Comparison of ENCODE assay signal across 1 cellular context in the genomic region with DNA sequence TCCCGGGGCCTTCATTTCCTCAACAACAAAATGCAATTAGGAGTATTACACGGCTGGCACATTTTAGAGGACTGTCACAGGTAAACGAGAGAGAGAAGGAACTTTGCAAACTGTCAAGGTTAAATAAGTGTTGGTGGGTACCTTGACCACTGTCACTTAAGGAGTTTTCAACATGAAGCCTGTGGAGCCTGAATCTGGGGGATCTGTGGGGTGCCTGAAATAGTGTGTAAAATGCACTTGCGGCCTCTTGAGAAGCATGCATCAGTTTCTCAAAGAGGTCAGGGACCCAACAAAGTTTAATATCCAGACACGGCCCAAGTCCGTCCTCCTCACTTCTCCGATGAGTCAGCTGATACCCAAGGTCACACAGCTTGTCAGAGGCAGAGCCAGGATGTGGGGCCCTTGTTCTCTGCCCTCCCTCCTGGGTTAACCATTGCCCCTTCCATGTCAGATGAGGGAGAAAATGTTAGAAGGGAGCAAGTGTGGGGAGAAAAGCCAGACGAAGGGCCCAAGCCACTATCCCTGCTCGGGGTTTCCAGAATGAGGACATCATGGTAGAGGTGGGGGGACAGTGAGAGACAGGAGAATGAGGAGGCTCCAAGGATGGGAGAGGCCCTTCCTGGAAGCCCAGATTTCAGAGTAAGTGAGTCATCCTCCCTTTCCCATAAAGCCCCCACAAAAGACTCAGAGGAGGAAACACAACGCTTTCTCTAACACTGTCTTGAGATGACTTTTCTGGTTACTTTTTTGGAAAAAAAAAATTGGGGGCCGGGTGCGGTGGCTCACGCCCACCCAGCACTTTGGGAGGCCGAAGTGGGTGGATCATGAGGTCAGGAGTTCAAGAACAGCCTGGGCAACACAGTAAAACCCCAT.
TF ChIP-seq lines count a peak whose summit lies in the region.

No MANE protein-coding gene starts in this region.

TF ChIP-seq in K562, 482 proteins besides CTCF, POLR2A, EP300 and RAD21 (continued from another document and continues in another):
- TF ChIP-seq ZNF668 (CRISPR knock-in tag; IDR thresholded peaks at IDR 0.05) (no peak), RHOXF2B (CRISPR knock-in tag; conservative IDR thresholded peaks at IDR 0.05) (no peak), ASH1L (IDR thresholded peaks at IDR 0.05; ENCODE audit: borderline replicate concordance, low read depth, partially characterized antibody) (no peak), ZNF707 (CRISPR knock-in tag; conservative IDR thresholded peaks at IDR 0.05) (no peak), SAP30 (IDR thresholded peaks at IDR 0.05; ENCODE audit: borderline replicate concordance, insufficient read depth, low read depth, low read length, poor library complexity, severe bottlenecking) (no peak), DPF2 (IDR thresholded peaks at IDR 0.05) (peak; percentile 52; the same call in 1 of the 2 replicates), MTA1 (IDR thresholded peaks at IDR 0.05; ENCODE audit: borderline replicate concordance) (no peak), OTX1 (CRISPR knock-in tag; IDR thresholded peaks at IDR 0.05) (no peak), POLR3A (IDR thresholded peaks at IDR 0.05; ENCODE audit: borderline replicate concordance, extremely low read depth, insufficient read depth, insufficient read length) (no peak), PRPF4 (IDR thresholded peaks at IDR 0.05; ENCODE audit: insufficient read depth, low read depth, low read length, poor library complexity, severe bottlenecking) (no peak), XRCC5 (IDR thresholded peaks at IDR 0.05; ENCODE audit: low read depth, low read length) (no peak), ESRRA (IDR thresholded peaks at IDR 0.05; ENCODE audit: borderline replicate concordance, low read depth) (peak; percentile 98), SIN3A (IDR thresholded peaks at IDR 0.05; ENCODE audit: borderline replicate concordance in 2 of 2, control insufficient read depth in 1 of 2, low read depth in 2 of 2, low read length in 2 of 2) (no peak), ZNF77 (CRISPR knock-in tag; IDR thresholded peaks at IDR 0.05) (no peak), BRF1 (IDR thresholded peaks at IDR 0.05; ENCODE audit: borderline replicate concordance, extremely low read depth, insufficient read length) (no peak), ZNF239 (CRISPR knock-in tag; IDR thresholded peaks at IDR 0.05) (no peak), MAFF (IDR thresholded peaks at IDR 0.05; ENCODE audit: low read length) (peak; percentile 29; the same call in 1 of the 2 replicates), XRCC4 (IDR thresholded peaks at IDR 0.05; ENCODE audit: extremely low read depth, insufficient read depth, insufficient read length) (no peak), ZNF316 (IDR thresholded peaks at IDR 0.05) (peak; percentile 69), GTF2E2 (tag; IDR thresholded peaks at IDR 0.05) (no peak), HNRNPL (IDR thresholded peaks at IDR 0.05; ENCODE audit: low read depth, low read length) (no peak), ETV1 (tag; conservative IDR thresholded peaks at IDR 0.05; ENCODE audit: low read depth) (no peak), KAT2B (IDR thresholded peaks at IDR 0.05; ENCODE audit: low read depth, low read length) (no peak), MEF2D (tag; conservative IDR thresholded peaks at IDR 0.05; ENCODE audit: low read depth) (0 out of 2 replicates have a peak, but pooled peaks have one; percentile 31), ZNF217 (CRISPR knock-in tag; IDR thresholded peaks at IDR 0.05) (no peak), RFX1 (IDR thresholded peaks at IDR 0.05) (no peak), ZKSCAN3 (CRISPR knock-in tag; IDR thresholded peaks at IDR 0.05) (no peak), U2AF1 (optimal IDR thresholded peaks at IDR 0.05; ENCODE audit: low read depth, low read length) (no peak)
- TF ChIP-seq, protein P1, sequence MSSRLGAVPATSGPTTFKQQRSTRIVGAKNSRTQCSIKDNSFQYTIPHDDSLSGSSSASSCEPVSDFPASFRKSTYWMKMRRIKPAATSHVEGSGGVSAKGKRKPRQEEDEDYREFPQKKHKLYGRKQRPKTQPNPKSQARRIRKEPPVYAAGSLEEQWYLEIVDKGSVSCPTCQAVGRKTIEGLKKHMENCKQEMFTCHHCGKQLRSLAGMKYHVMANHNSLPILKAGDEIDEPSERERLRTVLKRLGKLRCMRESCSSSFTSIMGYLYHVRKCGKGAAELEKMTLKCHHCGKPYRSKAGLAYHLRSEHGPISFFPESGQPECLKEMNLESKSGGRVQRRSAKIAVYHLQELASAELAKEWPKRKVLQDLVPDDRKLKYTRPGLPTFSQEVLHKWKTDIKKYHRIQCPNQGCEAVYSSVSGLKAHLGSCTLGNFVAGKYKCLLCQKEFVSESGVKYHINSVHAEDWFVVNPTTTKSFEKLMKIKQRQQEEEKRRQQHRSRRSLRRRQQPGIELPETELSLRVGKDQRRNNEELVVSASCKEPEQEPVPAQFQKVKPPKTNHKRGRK (tag; IDR thresholded peaks at IDR 0.05), result no peak
- TF ChIP-seq, protein P2, sequence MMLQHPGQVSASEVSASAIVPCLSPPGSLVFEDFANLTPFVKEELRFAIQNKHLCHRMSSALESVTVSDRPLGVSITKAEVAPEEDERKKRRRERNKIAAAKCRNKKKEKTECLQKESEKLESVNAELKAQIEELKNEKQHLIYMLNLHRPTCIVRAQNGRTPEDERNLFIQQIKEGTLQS (IDR thresholded peaks at IDR 0.05), result peak; percentile 93
- TF ChIP-seq, protein P2 (CRISPR knock-in tag; conservative IDR thresholded peaks at IDR 0.05), result no peak
- TF ChIP-seq, protein P3, sequence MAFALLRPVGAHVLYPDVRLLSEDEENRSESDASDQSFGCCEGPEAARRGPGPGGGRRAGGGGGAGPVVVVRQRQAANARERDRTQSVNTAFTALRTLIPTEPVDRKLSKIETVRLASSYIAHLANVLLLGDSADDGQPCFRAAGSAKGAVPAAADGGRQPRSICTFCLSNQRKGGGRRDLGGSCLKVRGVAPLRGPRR (CRISPR knock-in tag; IDR thresholded peaks at IDR 0.05), result no peak
- TF ChIP-seq, protein P4, sequence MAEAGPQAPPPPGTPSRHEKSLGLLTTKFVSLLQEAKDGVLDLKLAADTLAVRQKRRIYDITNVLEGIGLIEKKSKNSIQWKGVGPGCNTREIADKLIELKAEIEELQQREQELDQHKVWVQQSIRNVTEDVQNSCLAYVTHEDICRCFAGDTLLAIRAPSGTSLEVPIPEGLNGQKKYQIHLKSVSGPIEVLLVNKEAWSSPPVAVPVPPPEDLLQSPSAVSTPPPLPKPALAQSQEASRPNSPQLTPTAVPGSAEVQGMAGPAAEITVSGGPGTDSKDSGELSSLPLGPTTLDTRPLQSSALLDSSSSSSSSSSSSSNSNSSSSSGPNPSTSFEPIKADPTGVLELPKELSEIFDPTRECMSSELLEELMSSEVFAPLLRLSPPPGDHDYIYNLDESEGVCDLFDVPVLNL (CRISPR knock-in tag; IDR thresholded peaks at IDR 0.05; ENCODE audit: low read depth), result no peak
- TF ChIP-seq, protein P5, sequence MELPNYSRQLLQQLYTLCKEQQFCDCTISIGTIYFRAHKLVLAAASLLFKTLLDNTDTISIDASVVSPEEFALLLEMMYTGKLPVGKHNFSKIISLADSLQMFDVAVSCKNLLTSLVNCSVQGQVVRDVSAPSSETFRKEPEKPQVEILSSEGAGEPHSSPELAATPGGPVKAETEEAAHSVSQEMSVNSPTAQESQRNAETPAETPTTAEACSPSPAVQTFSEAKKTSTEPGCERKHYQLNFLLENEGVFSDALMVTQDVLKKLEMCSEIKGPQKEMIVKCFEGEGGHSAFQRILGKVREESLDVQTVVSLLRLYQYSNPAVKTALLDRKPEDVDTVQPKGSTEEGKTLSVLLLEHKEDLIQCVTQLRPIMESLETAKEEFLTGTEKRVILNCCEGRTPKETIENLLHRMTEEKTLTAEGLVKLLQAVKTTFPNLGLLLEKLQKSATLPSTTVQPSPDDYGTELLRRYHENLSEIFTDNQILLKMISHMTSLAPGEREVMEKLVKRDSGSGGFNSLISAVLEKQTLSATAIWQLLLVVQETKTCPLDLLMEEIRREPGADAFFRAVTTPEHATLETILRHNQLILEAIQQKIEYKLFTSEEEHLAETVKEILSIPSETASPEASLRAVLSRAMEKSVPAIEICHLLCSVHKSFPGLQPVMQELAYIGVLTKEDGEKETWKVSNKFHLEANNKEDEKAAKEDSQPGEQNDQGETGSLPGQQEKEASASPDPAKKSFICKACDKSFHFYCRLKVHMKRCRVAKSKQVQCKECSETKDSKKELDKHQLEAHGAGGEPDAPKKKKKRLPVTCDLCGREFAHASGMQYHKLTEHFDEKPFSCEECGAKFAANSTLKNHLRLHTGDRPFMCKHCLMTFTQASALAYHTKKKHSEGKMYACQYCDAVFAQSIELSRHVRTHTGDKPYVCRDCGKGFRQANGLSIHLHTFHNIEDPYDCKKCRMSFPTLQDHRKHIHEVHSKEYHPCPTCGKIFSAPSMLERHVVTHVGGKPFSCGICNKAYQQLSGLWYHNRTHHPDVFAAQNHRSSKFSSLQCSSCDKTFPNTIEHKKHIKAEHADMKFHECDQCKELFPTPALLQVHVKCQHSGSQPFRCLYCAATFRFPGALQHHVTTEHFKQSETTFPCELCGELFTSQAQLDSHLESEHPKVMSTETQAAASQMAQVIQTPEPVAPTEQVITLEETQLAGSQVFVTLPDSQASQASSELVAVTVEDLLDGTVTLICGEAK (IDR thresholded peaks at IDR 0.05), result no peak
- TF ChIP-seq, protein P5 (CRISPR knock-in tag; IDR thresholded peaks at IDR 0.05), result no peak
- TF ChIP-seq, protein P6, sequence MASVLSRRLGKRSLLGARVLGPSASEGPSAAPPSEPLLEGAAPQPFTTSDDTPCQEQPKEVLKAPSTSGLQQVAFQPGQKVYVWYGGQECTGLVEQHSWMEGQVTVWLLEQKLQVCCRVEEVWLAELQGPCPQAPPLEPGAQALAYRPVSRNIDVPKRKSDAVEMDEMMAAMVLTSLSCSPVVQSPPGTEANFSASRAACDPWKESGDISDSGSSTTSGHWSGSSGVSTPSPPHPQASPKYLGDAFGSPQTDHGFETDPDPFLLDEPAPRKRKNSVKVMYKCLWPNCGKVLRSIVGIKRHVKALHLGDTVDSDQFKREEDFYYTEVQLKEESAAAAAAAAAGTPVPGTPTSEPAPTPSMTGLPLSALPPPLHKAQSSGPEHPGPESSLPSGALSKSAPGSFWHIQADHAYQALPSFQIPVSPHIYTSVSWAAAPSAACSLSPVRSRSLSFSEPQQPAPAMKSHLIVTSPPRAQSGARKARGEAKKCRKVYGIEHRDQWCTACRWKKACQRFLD (CRISPR knock-in tag; IDR thresholded peaks at IDR 0.05), result peak; percentile 91
- TF ChIP-seq, protein P7, sequence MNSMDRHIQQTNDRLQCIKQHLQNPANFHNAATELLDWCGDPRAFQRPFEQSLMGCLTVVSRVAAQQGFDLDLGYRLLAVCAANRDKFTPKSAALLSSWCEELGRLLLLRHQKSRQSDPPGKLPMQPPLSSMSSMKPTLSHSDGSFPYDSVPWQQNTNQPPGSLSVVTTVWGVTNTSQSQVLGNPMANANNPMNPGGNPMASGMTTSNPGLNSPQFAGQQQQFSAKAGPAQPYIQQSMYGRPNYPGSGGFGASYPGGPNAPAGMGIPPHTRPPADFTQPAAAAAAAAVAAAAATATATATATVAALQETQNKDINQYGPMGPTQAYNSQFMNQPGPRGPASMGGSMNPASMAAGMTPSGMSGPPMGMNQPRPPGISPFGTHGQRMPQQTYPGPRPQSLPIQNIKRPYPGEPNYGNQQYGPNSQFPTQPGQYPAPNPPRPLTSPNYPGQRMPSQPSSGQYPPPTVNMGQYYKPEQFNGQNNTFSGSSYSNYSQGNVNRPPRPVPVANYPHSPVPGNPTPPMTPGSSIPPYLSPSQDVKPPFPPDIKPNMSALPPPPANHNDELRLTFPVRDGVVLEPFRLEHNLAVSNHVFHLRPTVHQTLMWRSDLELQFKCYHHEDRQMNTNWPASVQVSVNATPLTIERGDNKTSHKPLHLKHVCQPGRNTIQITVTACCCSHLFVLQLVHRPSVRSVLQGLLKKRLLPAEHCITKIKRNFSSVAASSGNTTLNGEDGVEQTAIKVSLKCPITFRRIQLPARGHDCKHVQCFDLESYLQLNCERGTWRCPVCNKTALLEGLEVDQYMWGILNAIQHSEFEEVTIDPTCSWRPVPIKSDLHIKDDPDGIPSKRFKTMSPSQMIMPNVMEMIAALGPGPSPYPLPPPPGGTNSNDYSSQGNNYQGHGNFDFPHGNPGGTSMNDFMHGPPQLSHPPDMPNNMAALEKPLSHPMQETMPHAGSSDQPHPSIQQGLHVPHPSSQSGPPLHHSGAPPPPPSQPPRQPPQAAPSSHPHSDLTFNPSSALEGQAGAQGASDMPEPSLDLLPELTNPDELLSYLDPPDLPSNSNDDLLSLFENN (IDR thresholded peaks at IDR 0.05; ENCODE audit: low read depth in 2 of 2, low read length in 2 of 2), result no peak
- TF ChIP-seq, protein P8, sequence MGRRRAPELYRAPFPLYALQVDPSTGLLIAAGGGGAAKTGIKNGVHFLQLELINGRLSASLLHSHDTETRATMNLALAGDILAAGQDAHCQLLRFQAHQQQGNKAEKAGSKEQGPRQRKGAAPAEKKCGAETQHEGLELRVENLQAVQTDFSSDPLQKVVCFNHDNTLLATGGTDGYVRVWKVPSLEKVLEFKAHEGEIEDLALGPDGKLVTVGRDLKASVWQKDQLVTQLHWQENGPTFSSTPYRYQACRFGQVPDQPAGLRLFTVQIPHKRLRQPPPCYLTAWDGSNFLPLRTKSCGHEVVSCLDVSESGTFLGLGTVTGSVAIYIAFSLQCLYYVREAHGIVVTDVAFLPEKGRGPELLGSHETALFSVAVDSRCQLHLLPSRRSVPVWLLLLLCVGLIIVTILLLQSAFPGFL (CRISPR knock-in tag; IDR thresholded peaks at IDR 0.05), result no peak
